In genomic region chr16:17471745-17472075, GRCh38 we compare ENCODE assay signal across 1 cellular context.
TF ChIP-seq lines count a peak whose summit lies in the region.

No MANE protein-coding gene starts in this region.

TF ChIP-seq in GM23338, 12 proteins besides CTCF, POLR2A, EP300 and RAD21 (continued from another document):
- TF ChIP-seq, protein P1, sequence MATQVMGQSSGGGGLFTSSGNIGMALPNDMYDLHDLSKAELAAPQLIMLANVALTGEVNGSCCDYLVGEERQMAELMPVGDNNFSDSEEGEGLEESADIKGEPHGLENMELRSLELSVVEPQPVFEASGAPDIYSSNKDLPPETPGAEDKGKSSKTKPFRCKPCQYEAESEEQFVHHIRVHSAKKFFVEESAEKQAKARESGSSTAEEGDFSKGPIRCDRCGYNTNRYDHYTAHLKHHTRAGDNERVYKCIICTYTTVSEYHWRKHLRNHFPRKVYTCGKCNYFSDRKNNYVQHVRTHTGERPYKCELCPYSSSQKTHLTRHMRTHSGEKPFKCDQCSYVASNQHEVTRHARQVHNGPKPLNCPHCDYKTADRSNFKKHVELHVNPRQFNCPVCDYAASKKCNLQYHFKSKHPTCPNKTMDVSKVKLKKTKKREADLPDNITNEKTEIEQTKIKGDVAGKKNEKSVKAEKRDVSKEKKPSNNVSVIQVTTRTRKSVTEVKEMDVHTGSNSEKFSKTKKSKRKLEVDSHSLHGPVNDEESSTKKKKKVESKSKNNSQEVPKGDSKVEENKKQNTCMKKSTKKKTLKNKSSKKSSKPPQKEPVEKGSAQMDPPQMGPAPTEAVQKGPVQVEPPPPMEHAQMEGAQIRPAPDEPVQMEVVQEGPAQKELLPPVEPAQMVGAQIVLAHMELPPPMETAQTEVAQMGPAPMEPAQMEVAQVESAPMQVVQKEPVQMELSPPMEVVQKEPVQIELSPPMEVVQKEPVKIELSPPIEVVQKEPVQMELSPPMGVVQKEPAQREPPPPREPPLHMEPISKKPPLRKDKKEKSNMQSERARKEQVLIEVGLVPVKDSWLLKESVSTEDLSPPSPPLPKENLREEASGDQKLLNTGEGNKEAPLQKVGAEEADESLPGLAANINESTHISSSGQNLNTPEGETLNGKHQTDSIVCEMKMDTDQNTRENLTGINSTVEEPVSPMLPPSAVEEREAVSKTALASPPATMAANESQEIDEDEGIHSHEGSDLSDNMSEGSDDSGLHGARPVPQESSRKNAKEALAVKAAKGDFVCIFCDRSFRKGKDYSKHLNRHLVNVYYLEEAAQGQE (IDR thresholded peaks at IDR 0.05; ENCODE audit: unreplicated experiment): no peak
